ENCODE assay signal across 1 cellular context in the genomic region with DNA sequence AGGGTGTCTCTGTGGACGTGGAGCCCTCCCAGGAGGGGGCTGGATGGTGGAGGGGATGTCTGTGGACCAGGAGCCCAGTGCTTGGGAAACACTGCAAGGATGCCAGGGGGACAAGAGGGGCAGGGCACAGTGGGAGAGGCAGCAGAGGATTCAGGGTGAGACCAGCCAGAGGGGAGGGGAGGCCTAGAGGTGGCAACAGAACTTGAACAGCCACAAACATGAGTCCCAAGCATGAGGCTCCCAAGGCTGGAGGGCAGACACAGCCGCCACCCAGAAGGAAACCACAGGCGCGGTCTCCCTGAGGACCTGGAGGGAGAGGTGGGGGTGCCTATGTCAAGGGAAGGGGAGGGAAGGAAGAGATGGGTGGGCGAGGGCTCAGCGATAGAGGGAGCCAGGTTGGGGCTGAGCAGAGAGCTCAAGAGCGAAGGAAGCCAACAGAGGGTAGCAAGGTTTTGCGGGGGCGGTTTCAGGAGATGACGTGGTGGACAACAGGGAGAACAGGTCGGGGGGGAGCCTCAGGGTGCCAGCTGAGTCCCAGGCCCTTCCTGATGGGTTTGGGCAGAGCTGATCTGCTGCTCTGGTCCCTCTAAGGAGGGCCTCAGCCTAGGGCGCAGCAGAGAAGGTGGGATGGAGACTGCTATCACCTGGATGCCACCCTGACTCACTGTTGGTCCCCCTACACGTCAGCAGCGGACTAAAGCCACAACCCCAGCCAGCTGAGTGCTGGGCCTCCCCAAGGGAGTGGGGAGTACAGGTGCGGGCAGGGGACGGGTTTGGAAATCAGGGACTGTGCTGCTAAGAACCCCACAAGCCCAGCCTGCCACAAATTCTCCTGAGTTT.
TF ChIP-seq lines count a peak whose summit lies in the region.

No MANE protein-coding gene starts in this region.

TF ChIP-seq in GM23338, 12 proteins besides CTCF, POLR2A, EP300 and RAD21:
- TF ChIP-seq, protein P1, sequence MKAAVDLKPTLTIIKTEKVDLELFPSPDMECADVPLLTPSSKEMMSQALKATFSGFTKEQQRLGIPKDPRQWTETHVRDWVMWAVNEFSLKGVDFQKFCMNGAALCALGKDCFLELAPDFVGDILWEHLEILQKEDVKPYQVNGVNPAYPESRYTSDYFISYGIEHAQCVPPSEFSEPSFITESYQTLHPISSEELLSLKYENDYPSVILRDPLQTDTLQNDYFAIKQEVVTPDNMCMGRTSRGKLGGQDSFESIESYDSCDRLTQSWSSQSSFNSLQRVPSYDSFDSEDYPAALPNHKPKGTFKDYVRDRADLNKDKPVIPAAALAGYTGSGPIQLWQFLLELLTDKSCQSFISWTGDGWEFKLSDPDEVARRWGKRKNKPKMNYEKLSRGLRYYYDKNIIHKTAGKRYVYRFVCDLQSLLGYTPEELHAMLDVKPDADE (IDR thresholded peaks at IDR 0.05) = no peak
- TF ChIP-seq EZH2 (IDR thresholded peaks at IDR 0.05; ENCODE audit: low read depth, unreplicated experiment) = no peak
- TF ChIP-seq POLR2AphosphoS5 (IDR thresholded peaks at IDR 0.05; ENCODE audit: low read depth) = peak; percentile 14; the same call in 1 of the 2 replicates
- no peak for TF ChIP-seq REST (IDR thresholded peaks at IDR 0.05; ENCODE audit: unreplicated experiment)
- no peak for TF ChIP-seq NANOG (IDR thresholded peaks at IDR 0.05; ENCODE audit: borderline replicate concordance)
- TF ChIP-seq STAT1 (IDR thresholded peaks at IDR 0.05; ENCODE audit: unreplicated experiment) = no peak
- TF ChIP-seq ZNF331 (CRISPR knock-in tag; IDR thresholded peaks at IDR 0.05; ENCODE audit: low read depth) = no peak
- TF ChIP-seq EZH2phosphoT487 (IDR thresholded peaks at IDR 0.05; ENCODE audit: unreplicated experiment) = no peak
- TF ChIP-seq ZNF462 (CRISPR knock-in tag; IDR thresholded peaks at IDR 0.05) = no peak
